Comparison of ENCODE assay signal across 8 cellular contexts in the genomic region with DNA sequence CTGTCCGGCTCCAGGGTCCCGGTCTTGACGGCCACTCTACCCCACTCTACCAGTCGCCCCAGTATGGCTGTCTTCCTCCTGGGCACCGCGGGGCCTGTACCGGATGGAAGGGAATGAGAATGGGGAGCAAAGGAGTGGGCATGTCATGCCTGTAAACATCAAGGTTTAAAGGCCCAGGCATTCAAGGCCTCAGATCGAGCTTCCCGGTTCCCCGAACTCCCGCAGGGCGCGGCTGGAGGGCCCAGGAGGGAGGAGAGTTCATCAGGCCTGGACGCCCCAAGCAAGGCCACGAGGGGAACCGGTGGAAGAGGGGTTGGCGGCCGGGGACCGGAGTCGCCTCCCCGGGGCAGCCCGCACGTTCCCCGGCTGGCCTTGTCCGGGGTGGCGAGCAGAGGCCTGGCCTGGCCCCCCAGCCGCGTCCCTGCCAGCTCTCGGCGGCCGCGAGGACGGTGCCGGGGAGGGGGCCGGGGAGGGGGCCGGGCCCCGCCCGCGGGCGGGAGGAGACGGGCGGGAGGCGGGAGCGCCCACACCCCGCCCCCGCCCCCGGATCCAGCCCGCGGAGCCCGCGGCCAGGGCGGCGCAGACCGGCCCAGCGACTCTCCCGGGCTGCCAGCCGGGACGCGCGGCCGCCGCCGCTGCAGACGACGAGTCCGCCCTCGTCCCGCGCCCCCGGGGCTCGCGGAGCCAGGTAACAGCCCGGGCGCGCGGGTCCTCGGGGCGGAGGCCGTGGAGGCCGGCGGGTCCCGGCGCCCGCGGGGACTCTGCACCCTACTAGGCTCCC. TPM values are rescaled to one million over a fixed set of nuclear protein-coding genes. Genes with fewer than 3 reads are reported as not detected.
DNase-seq lines count a peak whose midpoint lies in the region; ATAC-seq and TF ChIP-seq lines count a peak whose summit lies in the region.

Gene CDC42EP1, plus strand, starts transcription at position 580 of the 781 bp plus-strand sequence. CDS start 5,870 bp downstream, outside the sequence.

- H2BK120ac ChIP-seq in IMR-90 (ENCODE audit: low read depth, low read length), result peak within 1 kb of the TSS; percentile 89

- CTCF ChIA-PET in IMR-90 (lab: Yijun Ruan, JAX), result interaction anchor here (0.9 kb wide), 1 partner anchor 10 kb away, joined by 3 read pairs; no protein-coding TSS in a partner anchor

- 0% methylated on average over 41 of the region's 85 CpGs; no CpG with 5 or more reads in 1 of the 2 experiments for WGBS in IMR-90 (ENCODE audit: extremely low coverage in 2 of 2, insufficient read length in 1 of 2), 2 experiments

- peak within 1 kb of the TSS; percentile 95 for H3K56ac ChIP-seq in IMR-90 (ENCODE audit: extremely low read depth, insufficient read depth, low read length)

- peak within 1 kb of the TSS; percentile 95 for H3K4ac ChIP-seq in IMR-90 (ENCODE audit: low read depth, low read length)

- H3K18ac ChIP-seq in IMR-90 (ENCODE audit: low read depth, low read length), result peak within 1 kb of the TSS; percentile 87

- H4K8ac ChIP-seq in IMR-90 (ENCODE audit: low read depth in 2 of 2, low read length in 2 of 2), result peak within 1 kb of the TSS; percentile 90 to 93

- H3K79me2 ChIP-seq in Karpas-422 (ENCODE audit: low read length), result no peaks in the 10 kb centered on the region

- in situ Hi-C loops in IMR-90 (cut with MboI; ENCODE audit: low sequenced_read_pairs), result no loop called here

- H3K27ac ChIP-seq in IMR-90 (ENCODE audit: insufficient read depth, low read length), result peak within 1 kb of the TSS; percentile 100
- H3K27ac ChIP-seq in skin epidermis, result peak within 1 kb of the TSS; percentile 92 to 99 (median 98)
- no peak within 1 kb of the TSS for H3K27ac ChIP-seq in Karpas-422 (ENCODE audit: low read length)

- peaks cover 21% of the 10 kb centered on the region for H3K9me1 ChIP-seq in IMR-90 (ENCODE audit: insufficient read depth, low read length)

- peak; percentile 74 for ATAC-seq in IMR-90 (ENCODE audit: low read depth)

- H3K9me3 ChIP-seq in IMR-90 (ENCODE audit: control insufficient read depth, insufficient read depth, low read length) (no peaks in the 10 kb centered on the region), Karpas-422 (ENCODE audit: low read length) (no peaks in the 10 kb centered on the region)

- peaks cover 41% of the 10 kb centered on the region for H4K20me1 ChIP-seq in IMR-90 (ENCODE audit: insufficient read depth, low read length)
- no peaks in the 10 kb centered on the region for H4K20me1 ChIP-seq in Karpas-422 (ENCODE audit: insufficient read depth, low read depth, low read length)

- peaks cover 9% of the 10 kb centered on the region for H3K36me3 ChIP-seq in IMR-90 (ENCODE audit: control insufficient read depth, insufficient read depth, low read length)
- H3K36me3 ChIP-seq in kidney epithelial cell (ENCODE audit: control insufficient read depth, insufficient read depth, low read length), result no peaks in the 10 kb centered on the region
- H3K36me3 ChIP-seq in Karpas-422 (ENCODE audit: insufficient read depth, low read length), result no peaks in the 10 kb centered on the region

- POLR2A ChIA-PET in IMR-90 (lab: Charles Lee; ENCODE audit: unreplicated experiment), result interaction anchor here (0.5 to 0.6 kb wide), 3 partner anchors 18 to 190 kb away, joined by 3 to 4 read pairs (median 3); no protein-coding TSS in a partner anchor

- H4K5ac ChIP-seq in IMR-90 (ENCODE audit: low read depth, low read length), result peak within 1 kb of the TSS; percentile 95

- H3K14ac ChIP-seq in IMR-90 (replicated peaks; ENCODE audit: low read depth, low read length), result peak within 1 kb of the TSS; percentile 93

- dilution Hi-C loops in IMR-90 (cut with HindIII; ENCODE audit: low sequenced_read_pairs, unreplicated experiment), result no loop called here

- H2BK15ac ChIP-seq in IMR-90 (ENCODE audit: low read depth, low read length), result peak within 1 kb of the TSS; percentile 57; the same call in 1 of the 3 replicates

- no peaks in the 10 kb centered on the region for H3K9me2 ChIP-seq in Karpas-422 (replicated peaks; ENCODE audit: insufficient read depth, low read length)

- peak within 1 kb of the TSS; percentile 99 for H2BK5ac ChIP-seq in IMR-90 (ENCODE audit: low read depth, low read length, poor library complexity, severe bottlenecking)

- H3K4me3 ChIP-seq in IMR-90 (ENCODE audit: insufficient read depth, low read depth, low read length) (peak within 1 kb of the TSS; percentile 82), kidney epithelial cell (ENCODE audit: low read depth, low read length) (peak within 1 kb of the TSS; percentile 55), skin epidermis (peak within 1 kb of the TSS; percentile 56 to 85 (median 68)), Karpas-422 (ENCODE audit: low read length) (no peak within 1 kb of the TSS)

- no peaks in the 10 kb centered on the region for H3K27me3 ChIP-seq in IMR-90 (ENCODE audit: control insufficient read depth, insufficient read depth, low read length)
- no peaks in the 10 kb centered on the region for H3K27me3 ChIP-seq in kidney epithelial cell (ENCODE audit: control insufficient read depth, insufficient read depth, low read length)
- no peaks in the 10 kb centered on the region for H3K27me3 ChIP-seq in Karpas-422 (ENCODE audit: low read length)

- peak within 1 kb of the TSS; percentile 7 for H2BK20ac ChIP-seq in IMR-90 (ENCODE audit: low read depth, low read length)

- BruUV-seq in IMR-90 (replicated peaks; lab: Mats Ljungman, UMichigan), result no TSS peak

- peak within 1 kb of the TSS; percentile 98 for H3K9ac ChIP-seq in IMR-90 (ENCODE audit: low read depth, low read length)
- H3K9ac ChIP-seq in Karpas-422 (ENCODE audit: low read length), result no peak within 1 kb of the TSS

- peak; percentile 90 for TF ChIP-seq POLR2A in IMR-90 (IDR thresholded peaks at IDR 0.05; ENCODE audit: low read depth, low read length)

- no peak for TF ChIP-seq RAD21 in IMR-90 (IDR thresholded peaks at IDR 0.05; ENCODE audit: low read length)

- H2AFZ ChIP-seq in IMR-90 (replicated peaks; ENCODE audit: low read length, poor library complexity) (peak within 1 kb of the TSS; percentile 94), Karpas-422 (ENCODE audit: low read length) (no peak within 1 kb of the TSS)

- H3K4me2 ChIP-seq in IMR-90 (ENCODE audit: low read depth, low read length) (peak within 1 kb of the TSS; percentile 82), Karpas-422 (ENCODE audit: low read depth, low read length, poor library complexity, severe bottlenecking) (no peak within 1 kb of the TSS)

- peak within 1 kb of the TSS; percentile 99 for H2AK9ac ChIP-seq in IMR-90 (replicated peaks; ENCODE audit: low read depth, low read length, poor library complexity)

- H2AK5ac ChIP-seq in IMR-90 (ENCODE audit: low read depth, low read length), result peak within 1 kb of the TSS; percentile 99

- peaks cover 29% of the 10 kb centered on the region for H3K4me1 ChIP-seq in IMR-90 (ENCODE audit: control insufficient read depth, insufficient read depth, low read length)
- H3K4me1 ChIP-seq in Karpas-422 (ENCODE audit: low read length), result peaks cover 10% of the 10 kb centered on the region

- H4K91ac ChIP-seq in IMR-90 (ENCODE audit: insufficient read depth, low read depth, low read length), result peak within 1 kb of the TSS; percentile 90

- intact Hi-C loops in IMR-90 (cut with micrococcal nuclease), result no loop called here

- TF ChIP-seq CTCF in IMR-90 (conservative IDR thresholded peaks at IDR 0.05; ENCODE audit: low read depth, low read length), result no peak
- TF ChIP-seq CTCF in kidney epithelial cell (IDR thresholded peaks at IDR 0.05; ENCODE audit: insufficient read depth, low read length, poor library complexity, severe bottlenecking), result no peak

- peaks cover 4 to 41% of the 10 kb centered on the region in 2 experiments; a peak in 2 of 4 replicates for H3K79me1 ChIP-seq in IMR-90 (ENCODE audit: low read depth in 1 of 2, low read length in 2 of 2)

- peak within 1 kb of the TSS; percentile 95 for H3K23ac ChIP-seq in IMR-90 (ENCODE audit: low read depth, low read length)

- DNase-seq in AG08395 (ENCODE audit: low spot score), result peak; percentile 79
- DNase-seq in IMR-90, result peak; percentile 36
- DNase-seq in cerebellum (ENCODE audit: low spot score), result peak; percentile 41
- no peak for DNase-seq in kidney epithelial cell (ENCODE audit: low read depth)
- DNase-seq in Karpas-422, result no peak
- DNase-seq in NCI-H2196 (lab: John Stamatoyannopoulos, UW; ENCODE audit: unreplicated experiment), result no peak
- DNase-seq in Kasumi-1 (lab: John Stamatoyannopoulos, UW), result no peak

TF ChIP-seq in IMR-90, 13 proteins besides CTCF, POLR2A, EP300 and RAD21:
- TF ChIP-seq RCOR1 (IDR thresholded peaks at IDR 0.05; ENCODE audit: insufficient replicate concordance, low read length) (no peak), MAFK (IDR thresholded peaks at IDR 0.05; ENCODE audit: low read depth, low read length) (no peak), MAZ (IDR thresholded peaks at IDR 0.05; ENCODE audit: borderline replicate concordance, low read depth, low read length) (peak; percentile 90; the same call in 1 of the 2 replicates), MXI1 (IDR thresholded peaks at IDR 0.05; ENCODE audit: borderline replicate concordance, low read depth, low read length) (no peak), RFX5 (IDR thresholded peaks at IDR 0.05; ENCODE audit: low read depth, low read length) (no peak)

RNA-seq across cellular contexts. Expression of gene CDC42EP1, which starts in this region (rescaled TPM):
- total RNA-seq in IMR-90 (2012; rRNA removed) (4.7 and 6.1 TPM in 2 replicates), cerebellum (2.6 TPM), kidney epithelial cell (98.1 and 150 TPM in 2 replicates)
- 47.3 and 59.2 TPM in 2 replicates for polyA plus RNA-seq in IMR-90 (2012; rRNA removed)
- 34.5 and 61.4 TPM in 2 replicates for polyA plus RNA-seq in IMR-90 (2012; cell fraction: cytosol; rRNA removed)
- polyA plus RNA-seq in IMR-90 (2012; cell fraction: nucleus; rRNA removed; ENCODE audit: low replicate concordance), result 18.1 and 44.7 TPM in 2 replicates
- total RNA-seq in Karpas-422 (2014; rRNA removed; shearing (Covaris generic); ENCODE audit: low replicate concordance), result not detected in 2 replicates

Comparison
In these comparisons a context has a peak if more than half of its experiments do, and no peak if none do; other contexts are left out.
1. RNA of gene CDC42EP1 (total RNA-seq): 98.1 to 150 TPM in kidney epithelial cell; 4.7 to 6.1 TPM in IMR-90, 2.6 TPM in cerebellum (single experiment) and not detected in Karpas-422; every median in the first group is over 10 times any median in the second.
2. DNase-seq: peak in AG08395 (single experiment), IMR-90 (single experiment) and cerebellum (single experiment); none in kidney epithelial cell (single experiment), Karpas-422 (single experiment), NCI-H2196 (single experiment) and Kasumi-1 (0 of 2).